Comparison of ENCODE assay signal across 29 cellular contexts in genomic region chr15:89023311-89023961, GRCh38.
A peak's percentile ranks its signal among the peaks of the same experiment; 100 is the strongest.
DNase-seq lines count a peak whose midpoint lies in the region; ATAC-seq and TF ChIP-seq lines count a peak whose summit lies in the region.
"Had no signal": no experiment of that assay in that cellular context is flagged by ENCODE, and none has a peak within 500 bp of the region (broad histone marks: within the 10 kb centered on the region; RNA-seq: fewer than 3 reads in every experiment).

No MANE protein-coding gene starts in this region.

- no peaks in the 10 kb centered on the region for H4K20me1 ChIP-seq in mammary epithelial cell (ENCODE audit: insufficient read depth, low read length)

- in situ Hi-C loops in mammary epithelial cell (cut with MboI; ENCODE audit: low sequenced_read_pairs in 2 of 2), result loop anchor here in 1 of 2 donors (25.0 kb wide), 1 partner anchor 361 kb away; no protein-coding TSS in a partner anchor

- H3K27ac Mint-ChIP-seq in activated T-helper 1 cell treated with anti-CD3 and anti-CD28 coated beads, Interleukin-12 subunit alpha, Interleukin-12 subunit beta, Interleukin-2, Interleukin-4 antibody, amounts not matched to agents 30 ng/mL and 10 ng/mL and 1 ng/mL, durations not matched to agents 14 hours and 24 hours and 36 hours, result no peak overlapping the region
- H3K27ac Mint-ChIP-seq: activated CD4-positive, alpha-beta T cell treated with anti-CD3 and anti-CD28 coated beads, Interleukin-2, amount 10 ng/mL, durations not matched to agents 7 days and 5 days; CD14-positive monocyte; type B pancreatic cell; WTC11 had no signal

- H3K4me1 ChIP-seq in mammary epithelial cell (ENCODE audit: insufficient read depth, low read length), result no peaks in the 10 kb centered on the region
- H3K4me1 ChIP-seq: Caco-2 had no signal

- peaks cover 3% of the 10 kb centered on the region for H3K9me3 Mint-ChIP-seq in activated T-helper 1 cell treated with anti-CD3 and anti-CD28 coated beads, Interleukin-12 subunit alpha, Interleukin-12 subunit beta, Interleukin-2, Interleukin-4 antibody, amounts not matched to agents 30 ng/mL and 10 ng/mL and 1 ng/mL, durations not matched to agents 14 hours and 24 hours and 36 hours
- H3K9me3 Mint-ChIP-seq: activated CD4-positive, alpha-beta T cell treated with anti-CD3 and anti-CD28 coated beads, Interleukin-2, amount 10 ng/mL, durations not matched to agents 7 days and 5 days had no signal

- BruUV-seq in mammary epithelial cell (replicated peaks; lab: Mats Ljungman, UMichigan), result no TSS peak

- no peak overlapping the region for H3K4me3 ChIP-seq in mammary epithelial cell (replicated peaks in 1 of 3; ENCODE audit: insufficient read depth in 1 of 3, low read depth in 2 of 3, low read length in 3 of 3)
- H3K4me3 ChIP-seq: left lung, psoas muscle, sigmoid colon had no signal

- peaks cover 8% of the 10 kb centered on the region for H3K4me1 Mint-ChIP-seq in activated T-helper 1 cell treated with anti-CD3 and anti-CD28 coated beads, Interleukin-12 subunit alpha, Interleukin-12 subunit beta, Interleukin-2, Interleukin-4 antibody, amounts not matched to agents 30 ng/mL and 10 ng/mL and 1 ng/mL, durations not matched to agents 14 hours and 24 hours and 36 hours (ENCODE audit: low read depth)

- TF ChIP-seq CTCF in mammary epithelial cell (conservative IDR thresholded peaks at IDR 0.05 in 1 of 2, IDR thresholded peaks at IDR 0.05 in 1 of 2; ENCODE audit: extremely low read depth in 1 of 2, insufficient read depth in 1 of 2, low read depth in 1 of 2, low read length in 2 of 2), result no peak

- ATAC-seq in GM21786 (IDR thresholded peaks at IDR 0.05; ENCODE audit: unreplicated experiment), result no peak
- ATAC-seq: left lung, psoas muscle, WTC11 had no signal

- no peak overlapping the region for H3K4me2 ChIP-seq in mammary epithelial cell (ENCODE audit: insufficient read depth, low read depth, low read length)

- H3K4me3 Mint-ChIP-seq in activated T-helper 1 cell treated with anti-CD3 and anti-CD28 coated beads, Interleukin-12 subunit alpha, Interleukin-12 subunit beta, Interleukin-2, Interleukin-4 antibody, amounts not matched to agents 30 ng/mL and 10 ng/mL and 1 ng/mL, durations not matched to agents 14 hours and 24 hours and 36 hours, result no peak overlapping the region
- H3K4me3 Mint-ChIP-seq: activated CD4-positive, alpha-beta T cell treated with anti-CD3 and anti-CD28 coated beads, Interleukin-2, amount 10 ng/mL, durations not matched to agents 7 days and 5 days; CD14-positive monocyte; type B pancreatic cell; WTC11 had no signal

- no peaks in the 10 kb centered on the region for H3K9me3 ChIP-seq in mammary epithelial cell (replicated peaks; ENCODE audit: insufficient read depth, low read length)
- H3K9me3 ChIP-seq: Caco-2, left lung had no signal

- H3K27me3 ChIP-seq in mammary epithelial cell (ENCODE audit: insufficient read depth, low read length), result no peaks in the 10 kb centered on the region
- H3K27me3 ChIP-seq: sigmoid colon had no signal

- no peaks in the 10 kb centered on the region for H3K79me2 ChIP-seq in mammary epithelial cell (ENCODE audit: insufficient read depth, low read length)

- CTCF ChIA-PET in mammary epithelial cell (lab: Charles Lee; ENCODE audit: low non-redundant PET), result no interaction called here

- H3K27ac ChIP-seq in mammary epithelial cell (ENCODE audit: insufficient read depth, low read depth, low read length), result no peak overlapping the region
- H3K27ac ChIP-seq: 22Rv1, left lung had no signal

- intact Hi-C loops in mammary epithelial cell (cut with micrococcal nuclease), result no loop called here
- intact Hi-C loops in activated T-helper 1 cell treated with anti-CD3 and anti-CD28 coated beads, Interleukin-12 subunit alpha, Interleukin-12 subunit beta, Interleukin-2, Interleukin-4 antibody, amounts not matched to agents 30 ng/mL and 10 ng/mL and 1 ng/mL, durations not matched to agents 14 hours and 24 hours and 36 hours (cut with micrococcal nuclease), result no loop called here

- dilution Hi-C loops in mammary epithelial cell (cut with HindIII; ENCODE audit: low sequenced_read_pairs), result no loop called here

- H2AFZ ChIP-seq in mammary epithelial cell (ENCODE audit: low read depth, low read length), result no peak overlapping the region

- H3K9ac ChIP-seq in mammary epithelial cell (ENCODE audit: insufficient read depth, low read length), result no peak overlapping the region

- H3K27me3 Mint-ChIP-seq in activated T-helper 1 cell treated with anti-CD3 and anti-CD28 coated beads, Interleukin-12 subunit alpha, Interleukin-12 subunit beta, Interleukin-2, Interleukin-4 antibody, amounts not matched to agents 30 ng/mL and 10 ng/mL and 1 ng/mL, durations not matched to agents 14 hours and 24 hours and 36 hours (ENCODE audit: insufficient read depth), result peaks cover 15% of the 10 kb centered on the region

- no peaks in the 10 kb centered on the region for H3K36me3 ChIP-seq in mammary epithelial cell (ENCODE audit: insufficient read depth, low read length)
- H3K36me3 ChIP-seq: left lung, sigmoid colon had no signal

- H3K36me3 Mint-ChIP-seq in activated T-helper 1 cell treated with anti-CD3 and anti-CD28 coated beads, Interleukin-12 subunit alpha, Interleukin-12 subunit beta, Interleukin-2, Interleukin-4 antibody, amounts not matched to agents 30 ng/mL and 10 ng/mL and 1 ng/mL, durations not matched to agents 14 hours and 24 hours and 36 hours (ENCODE audit: low read depth), result no peaks in the 10 kb centered on the region
- H3K36me3 Mint-ChIP-seq: CD14-positive monocyte, type B pancreatic cell had no signal

- peak; percentile 39 for DNase-seq in activated CD8-positive, alpha-beta memory T cell treated with anti-CD3 and anti-CD28 coated beads, Interleukin-2, amount 50 U/mL, for 48 hours
- no peak for DNase-seq in activated CD8-positive, alpha-beta memory T cell treated with anti-CD3 and anti-CD28 coated beads for 24 hours
- peak; percentile 59 for DNase-seq in mammary epithelial cell
- DNase-seq in iris pigment epithelial cell (ENCODE audit: low read depth), result peak; percentile 9
- no peak for DNase-seq in activated T-cell treated with anti-CD3 and anti-CD28 coated beads, Interleukin-2, amount 50 U/mL, for 1 hour
- no peak for DNase-seq in SKM-1 treated with dmso at 0.1 percent for 144 hours (lab: John Stamatoyannopoulos, UW; ENCODE audit: unreplicated experiment)
- DNase-seq in activated T-helper 1 cell treated with anti-CD3 and anti-CD28 coated beads, Interleukin-12 subunit alpha, Interleukin-12 subunit beta, Interleukin-2, Interleukin-4 antibody, amounts not matched to agents 30 ng/mL and 10 ng/mL and 1 ng/mL, durations not matched to agents 14 hours and 24 hours and 36 hours (ENCODE audit: low spot score), result no peak
- DNase-seq: activated CD4-positive, alpha-beta T cell treated with anti-CD3 and anti-CD28 coated beads, Interleukin-2, amount 10 ng/mL, durations not matched to agents 7 days and 5 days; Caco-2; DMS53; GF-D8; islet precursor cell; Kasumi-1; left lung; mesendoderm; MV-4-11; NCI-H1436; NCI-H2081; NCI-H2227 treated with DMSO at 0.1 percent for 48 hours; NCI-H69; psoas muscle; sigmoid colon; stimulated activated CD4-positive, alpha-beta T cell treated with anti-CD3 and anti-CD28 coated beads, Interleukin-4, amount 100 ng/mL, for 4 hours; T1000 had no signal

- WGBS in mammary epithelial cell (ENCODE audit: low coverage, missing lambda C conversion rate), result 68% methylated on average over 8 of the region's 8 CpGs

Comparison
In these comparisons a context has a peak if more than half of its experiments do, and no peak if none do; other contexts are left out.
1. DNase-seq: peak in activated CD8-positive, alpha-beta memory T cell treated with anti-CD3 and anti-CD28 coated beads, Interleukin-2, amount 50 U/mL, for 48 hours (single experiment), mammary epithelial cell (single experiment) and iris pigment epithelial cell (single experiment); none in activated CD8-positive, alpha-beta memory T cell treated with anti-CD3 and anti-CD28 coated beads for 24 hours (single experiment), activated T-cell treated with anti-CD3 and anti-CD28 coated beads, Interleukin-2, amount 50 U/mL, for 1 hour (single experiment), SKM-1 treated with dmso at 0.1 percent for 144 hours (single experiment) and activated T-helper 1 cell treated with anti-CD3 and anti-CD28 coated beads, Interleukin-12 subunit alpha, Interleukin-12 subunit beta, Interleukin-2, Interleukin-4 antibody, amounts not matched to agents 30 ng/mL and 10 ng/mL and 1 ng/mL, durations not matched to agents 14 hours and 24 hours and 36 hours (single experiment).